In the genomic region with DNA sequence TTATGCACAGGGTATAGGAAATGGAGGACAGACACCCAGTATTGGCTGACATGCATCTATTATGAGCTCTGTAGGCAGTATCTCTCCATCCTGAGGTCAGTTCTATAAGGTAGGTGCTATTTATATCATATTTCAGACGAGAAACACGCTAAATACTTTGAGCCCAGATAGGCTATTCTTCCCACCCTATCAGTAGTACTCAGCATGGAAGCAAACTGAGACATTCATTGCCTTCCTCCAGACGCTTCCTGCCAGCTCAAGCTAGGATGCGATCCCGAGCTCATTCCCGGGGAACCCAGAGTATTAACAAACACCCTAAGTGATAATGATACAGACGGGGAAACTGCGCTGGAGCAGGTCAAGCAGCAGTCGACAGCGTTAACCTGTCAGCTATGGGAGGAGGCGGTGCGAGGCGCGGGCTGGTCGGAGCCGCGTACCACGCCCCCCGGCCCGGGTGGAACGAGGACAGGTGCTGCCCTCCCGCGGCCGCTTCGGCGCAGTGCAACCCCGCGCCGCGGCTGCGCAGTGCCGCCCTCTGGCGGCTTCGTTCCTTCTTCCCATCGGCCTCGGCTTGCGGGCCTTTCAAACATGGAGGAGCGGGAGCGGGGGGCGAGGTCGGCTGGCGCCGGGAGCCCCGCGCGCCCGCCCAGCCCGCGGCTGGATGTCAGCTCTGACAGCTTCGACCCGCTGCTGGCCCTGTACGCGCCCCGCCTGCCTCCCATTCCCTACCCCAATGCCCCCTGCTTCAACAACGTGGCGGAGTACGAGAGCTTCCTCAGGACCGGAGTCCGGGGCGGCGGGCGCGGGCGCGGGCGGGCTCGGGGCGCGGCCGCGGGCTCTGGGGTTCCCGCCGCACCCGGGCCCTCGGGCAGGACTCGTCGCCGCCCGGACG, we compare ENCODE assay signal across 1 cellular context.
A peak's percentile ranks its signal among the peaks of the same experiment; 100 is the strongest.
TF ChIP-seq lines count a peak whose summit lies in the region.

A gene (plus strand): TSS at position 550 of the 892 bp plus-strand sequence. CDS start 39 bp downstream, at position 589.

TF ChIP-seq in HCT116, 20 proteins besides CTCF, POLR2A, EP300 and RAD21 (continued from another document):
- TF ChIP-seq EZH2 (IDR thresholded peaks at IDR 0.05): no peak
- TF ChIP-seq, protein P1, sequence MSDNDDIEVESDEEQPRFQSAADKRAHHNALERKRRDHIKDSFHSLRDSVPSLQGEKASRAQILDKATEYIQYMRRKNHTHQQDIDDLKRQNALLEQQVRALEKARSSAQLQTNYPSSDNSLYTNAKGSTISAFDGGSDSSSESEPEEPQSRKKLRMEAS (IDR thresholded peaks at IDR 0.05): peak; percentile 84
- TF ChIP-seq ELF1 (IDR thresholded peaks at IDR 0.05; ENCODE audit: borderline replicate concordance, low read depth): no peak
- peak; percentile 32; the same call in 1 of the 2 replicates for TF ChIP-seq ZFX (IDR thresholded peaks at IDR 0.05)
- peak; percentile 51; the same call in 1 of the 2 replicates for TF ChIP-seq SIN3A (IDR thresholded peaks at IDR 0.05; ENCODE audit: low read depth)
- peak; percentile 65 for TF ChIP-seq POLR2AphosphoS5 (IDR thresholded peaks at IDR 0.05; ENCODE audit: low read depth, low read length)
- peak; percentile 50 for TF ChIP-seq TCF7L2 (IDR thresholded peaks at IDR 0.05; ENCODE audit: borderline replicate concordance, extremely low read depth, insufficient read depth, insufficient read length)
- TF ChIP-seq, protein P2, sequence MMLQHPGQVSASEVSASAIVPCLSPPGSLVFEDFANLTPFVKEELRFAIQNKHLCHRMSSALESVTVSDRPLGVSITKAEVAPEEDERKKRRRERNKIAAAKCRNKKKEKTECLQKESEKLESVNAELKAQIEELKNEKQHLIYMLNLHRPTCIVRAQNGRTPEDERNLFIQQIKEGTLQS (IDR thresholded peaks at IDR 0.05): no peak
- peak; percentile 92 for TF ChIP-seq YY1 (IDR thresholded peaks at IDR 0.05; ENCODE audit: extremely low read depth, insufficient replicate concordance, low read depth, low read length)
